29 cellular contexts compared by ENCODE assay signal in genomic region chr10:124874-125273, GRCh38.
"Had no signal": no experiment of that assay in that cellular context is flagged by ENCODE, and none has a peak within 500 bp of the region (broad histone marks: within the 10 kb centered on the region; RNA-seq: fewer than 3 reads in every experiment).

No MANE protein-coding gene starts in this region.

- H3K9me3 Mint-ChIP-seq: activated CD4-positive, alpha-beta memory T cell treated with anti-CD3 and anti-CD28 coated beads for 36 hours; central memory CD8-positive, alpha-beta T cell had no signal

- H3K36me3 ChIP-seq: adrenal gland, MG63, Peyer's patch, SJSA1 had no signal

- ATAC-seq: activated T-helper 17 cell treated with anti-CD3 and anti-CD28 coated beads, Interleukin-2, amount 50 U/mL, for 72 hours had no signal

- H3K27me3 ChIP-seq: adrenal gland, MG63, Peyer's patch, SJSA1 had no signal

- H3K27me3 Mint-ChIP-seq: brain had no signal

- H3K36me3 Mint-ChIP-seq: activated CD4-positive, alpha-beta memory T cell treated with anti-CD3 and anti-CD28 coated beads for 36 hours; activated naive CD4-positive, alpha-beta T cell treated with anti-CD3 and anti-CD28 coated beads, Interleukin-2, amount 10 ng/mL, durations not matched to agents 7 days and 5 days; brain had no signal

- H3K27ac ChIP-seq: adrenal gland, Peyer's patch, SJSA1, VCaP had no signal

- DNase-seq: activated CD4-positive, alpha-beta memory T cell treated with anti-CD3 and anti-CD28 coated beads for 36 hours; activated CD4-positive, alpha-beta T cell treated with anti-CD3 and anti-CD28 coated beads, Interleukin-2, amount 10 ng/mL, durations not matched to agents 7 days and 5 days; activated CD4-positive, CD25-positive, alpha-beta regulatory T cell; activated CD8-positive, alpha-beta memory T cell treated with anti-CD3 and anti-CD28 coated beads for 24 hours; activated gamma-delta T cell; activated naive CD4-positive, alpha-beta T cell treated with anti-CD3 and anti-CD28 coated beads, Interleukin-2, amount 10 ng/mL, durations not matched to agents 7 days and 5 days; activated naive CD8-positive, alpha-beta T cell treated with anti-CD3 and anti-CD28 coated beads, Interleukin-2, amount 10 ng/mL, durations not matched to agents 7 days and 5 days; activated T-cell treated with anti-CD3 and anti-CD28 coated beads, Interleukin-2, amount 50 U/mL, for 48 hours; adrenal gland; aorta; cortex of kidney; MG63; NCI-H1092 treated with DMSO at 0.1 percent for 48 hours; NCI-H1417 treated with DMSO at 0.1 percent for 48 hours; NCI-H1694; NCI-H2029; NCI-H2107; NCI-H345; NCI-H510A; NCI-H526 treated with DMSO at 0.1 percent for 48 hours; NK-92 treated with Interleukin-12 subunit alpha and Interleukin-12 subunit beta, amount 100 ng/mL, for 24 hours; Peyer's patch; SHP77; T-helper 1 cell had no signal

- H3K27ac Mint-ChIP-seq: activated CD4-positive, alpha-beta memory T cell treated with anti-CD3 and anti-CD28 coated beads for 36 hours; activated CD4-positive, alpha-beta T cell treated with anti-CD3 and anti-CD28 coated beads, Interleukin-2, amount 10 ng/mL, durations not matched to agents 7 days and 5 days; activated naive CD4-positive, alpha-beta T cell treated with anti-CD3 and anti-CD28 coated beads, Interleukin-2, amount 10 ng/mL, durations not matched to agents 7 days and 5 days; activated naive CD8-positive, alpha-beta T cell treated with anti-CD3 and anti-CD28 coated beads, Interleukin-2, amount 10 ng/mL, durations not matched to agents 7 days and 5 days; activated T-helper 17 cell treated with anti-CD3 and anti-CD28 coated beads, Interleukin-2, amount 50 U/mL, for 72 hours; brain had no signal

- H3K4me3 Mint-ChIP-seq: activated CD4-positive, alpha-beta memory T cell treated with anti-CD3 and anti-CD28 coated beads for 36 hours; activated CD4-positive, alpha-beta T cell treated with anti-CD3 and anti-CD28 coated beads, Interleukin-2, amount 10 ng/mL, durations not matched to agents 7 days and 5 days; activated naive CD4-positive, alpha-beta T cell treated with anti-CD3 and anti-CD28 coated beads, Interleukin-2, amount 10 ng/mL, durations not matched to agents 7 days and 5 days; activated naive CD8-positive, alpha-beta T cell treated with anti-CD3 and anti-CD28 coated beads, Interleukin-2, amount 10 ng/mL, durations not matched to agents 7 days and 5 days; activated T-helper 17 cell treated with anti-CD3 and anti-CD28 coated beads, Interleukin-2, amount 50 U/mL, for 72 hours; brain; central memory CD8-positive, alpha-beta T cell had no signal

- H3K4me3 ChIP-seq: adrenal gland, MG63, Peyer's patch, SJSA1 had no signal

- H3K4me1 ChIP-seq: adrenal gland, Peyer's patch, SJSA1 had no signal

- H3K9me3 ChIP-seq: adrenal gland, MG63, Peyer's patch had no signal
